Comparison of ENCODE assay signal across 8 cellular contexts in genomic region chr2:158619496-158619895, GRCh38.
DNase-seq lines count a peak whose midpoint lies in the region; ATAC-seq and TF ChIP-seq lines count a peak whose summit lies in the region.
"Had no signal": no experiment of that assay in that cellular context is flagged by ENCODE, and none has a peak within 500 bp of the region (broad histone marks: within the 10 kb centered on the region; RNA-seq: fewer than 3 reads in every experiment).

No MANE protein-coding gene starts in this region.

- DNase-seq in H4 (ENCODE audit: low spot score) (peak; percentile 62), NCI-H69 (lab: John Stamatoyannopoulos, UW) (peak; percentile 4), esophagus squamous epithelium (lab: John Stamatoyannopoulos, UW) (no peak), skeletal muscle cell (ENCODE audit: low read depth) (peak; percentile 19), mucosa of gallbladder (ENCODE audit: low spot score) (no peak)
- DNase-seq in activated CD4-positive, alpha-beta T cell treated with anti-CD3 and anti-CD28 coated beads for 4 hours: no peak
- DNase-seq: NCI-H1930 had no signal

- peak overlapping the region; percentile 12 to 56 (median 42) for H3K27ac ChIP-seq in esophagus squamous epithelium

- intact Hi-C loops in esophagus squamous epithelium (cut with DNase I): no loop called here

- TF ChIP-seq CTCF in esophagus squamous epithelium (IDR thresholded peaks at IDR 0.05): no peak

- no peaks in the 10 kb centered on the region for H3K9me3 ChIP-seq in esophagus squamous epithelium

- 73 to 92% methylated on average over 2 of the region's 2 CpGs for WGBS in esophagus squamous epithelium, 2 donors

- ATAC-seq in HG02973 (IDR thresholded peaks at IDR 0.05; ENCODE audit: unreplicated experiment): no peak

- H3K4me3 ChIP-seq in esophagus squamous epithelium: no peak overlapping the region
- H3K4me3 ChIP-seq in skeletal muscle cell (ENCODE audit: low read depth, low read length): no peak overlapping the region

- peaks cover 0 to 16% (median 5%) of the 10 kb centered on the region in 3 donors for H3K4me1 ChIP-seq in esophagus squamous epithelium

- H3K36me3 ChIP-seq in esophagus squamous epithelium: peaks cover 4 to 38% (median 8%) of the 10 kb centered on the region in 3 donors

- no peaks in the 10 kb centered on the region for H3K27me3 ChIP-seq in esophagus squamous epithelium

- no peak for TF ChIP-seq POLR2A in esophagus squamous epithelium (IDR thresholded peaks at IDR 0.05)

Comparison
In these comparisons a context has a peak if more than half of its experiments do, and no peak if none do; other contexts are left out.
1. DNase-seq: peak in H4 (single experiment), NCI-H69 (single experiment) and skeletal muscle cell (single experiment); none in esophagus squamous epithelium (single experiment), mucosa of gallbladder (single experiment) and activated CD4-positive, alpha-beta T cell treated with anti-CD3 and anti-CD28 coated beads for 4 hours (0 of 2).